In the genomic region with DNA sequence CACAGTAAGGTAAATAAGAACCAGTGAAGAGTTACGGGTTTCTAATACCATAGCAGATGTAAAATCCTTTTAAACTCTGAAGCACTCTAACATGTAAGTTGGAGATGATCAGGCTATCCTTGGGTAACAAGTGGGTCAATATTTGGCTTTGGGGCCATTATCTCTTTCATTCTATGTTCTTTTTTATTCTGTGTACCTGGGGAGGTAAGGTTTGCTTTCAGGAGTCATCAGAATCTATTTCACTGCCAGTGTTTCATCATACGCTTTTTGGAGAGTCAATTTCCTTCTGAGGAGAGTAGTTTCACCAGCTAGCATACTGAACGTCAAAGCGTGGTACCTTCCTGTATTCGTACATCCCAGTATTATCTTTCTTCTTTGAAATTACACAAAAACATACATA, we compare ENCODE assay signal across 16 cellular contexts.
"Had no signal": no experiment of that assay in that cellular context is flagged by ENCODE, and none has a peak within 500 bp of the region (broad histone marks: within the 10 kb centered on the region; RNA-seq: fewer than 3 reads in every experiment).

No MANE protein-coding gene starts in this region.

- DNase-seq: cortex of kidney; effector CD8-positive, alpha-beta T cell; heart left ventricle; kidney glomerular epithelial cell; lower lobe of right lung; mesenchymal stem cell; midbrain; nucleus accumbens; ovary; small intestine; stimulated activated CD4-positive, alpha-beta T cell treated with anti-CD3 and anti-CD28 coated beads, Interleukin-12 subunit alpha, Interleukin-12 subunit beta, amount 100 ng/mL, for 4 hours; stimulated activated naive CD4-positive, alpha-beta T cell; stomach; substantia nigra; transverse colon had no signal

- ATAC-seq: heart left ventricle; natural killer cell treated with Interleukin-12 subunit alpha and Interleukin-12 subunit beta and Interleukin-15 and Interleukin-18, amount 100 ng/mL, for 72 hours had no signal
